ENCODE assay signal across 8 cellular contexts in the genomic region with DNA sequence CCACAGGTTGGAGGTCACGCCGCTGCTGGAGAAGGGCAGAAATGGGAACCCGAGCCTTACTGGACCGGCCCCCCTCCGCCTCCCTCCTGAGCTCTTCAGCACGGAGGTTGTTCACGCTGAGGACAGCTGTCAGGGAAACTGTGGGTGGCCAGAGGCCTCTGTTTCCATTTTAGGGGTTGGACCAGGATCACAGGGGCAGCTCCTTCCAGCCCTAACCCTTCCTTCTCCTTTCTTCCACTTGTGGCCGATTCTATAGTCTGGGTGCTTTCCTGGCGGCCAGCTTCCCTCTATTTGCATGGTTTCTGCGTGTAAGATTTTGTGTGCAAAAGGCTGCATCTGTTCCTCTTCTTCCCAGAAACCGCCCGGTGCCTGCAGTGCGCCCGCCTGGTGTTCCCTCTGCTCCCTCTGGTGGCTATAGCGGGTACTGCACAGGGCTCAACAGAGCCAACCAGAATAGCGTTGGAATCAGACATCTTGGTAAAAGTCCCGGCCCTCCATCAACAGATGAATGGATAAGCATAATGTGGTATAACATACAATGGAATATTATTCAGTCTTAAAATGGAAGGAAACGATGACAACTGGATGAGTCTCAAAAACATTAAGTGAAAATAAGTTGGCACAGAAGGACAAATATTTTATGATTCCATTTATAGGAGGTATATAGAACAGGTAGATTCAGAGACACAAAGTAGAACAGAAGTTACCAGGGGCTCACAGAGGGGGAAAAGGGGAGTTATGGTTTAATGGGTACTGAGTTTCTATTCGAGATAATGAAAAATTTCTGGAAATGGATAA. TPM values are rescaled to one million over a fixed set of nuclear protein-coding genes. Genes with fewer than 3 reads are reported as not detected.
DNase-seq lines count a peak whose midpoint lies in the region; ATAC-seq lines count a peak whose summit lies in the region.

No MANE protein-coding gene starts in this region.

- intact Hi-C loops in left colon (cut with DNase I, micrococcal nuclease) = loop anchor here (2.0 to 5.0 kb wide), 2 partner anchors 117 kb away; no protein-coding TSS in a partner anchor

- no peak overlapping the region for H3K4me3 Mint-ChIP-seq in CD4-positive, CD25-positive, alpha-beta regulatory T cell

- H3K27ac Mint-ChIP-seq in CD4-positive, CD25-positive, alpha-beta regulatory T cell = no peak overlapping the region

- H3K4me1 Mint-ChIP-seq in CD4-positive, CD25-positive, alpha-beta regulatory T cell = peaks cover 4 to 5% (median 4%) of the 10 kb centered on the region in 4 donors

- H3K36me3 Mint-ChIP-seq in CD4-positive, CD25-positive, alpha-beta regulatory T cell = no peaks in the 10 kb centered on the region

- peak; percentile 62 to 69 (median 66) for DNase-seq in CD4-positive, CD25-positive, alpha-beta regulatory T cell
- peak; percentile 59 for DNase-seq in H4 (ENCODE audit: low spot score)
- DNase-seq in NCI-H446 (lab: John Stamatoyannopoulos, UW) = peak; percentile 55 to 85
- DNase-seq in activated CD4-positive, alpha-beta T cell treated with anti-CD3 and anti-CD28 coated beads for 1 hour = peak; percentile 71
- DNase-seq in cerebellum (ENCODE audit: low spot score) = peak; percentile 83
- DNase-seq in left colon = peak; percentile 63 to 92
- DNase-seq in stimulated activated CD4-positive, alpha-beta T cell treated with anti-CD3 and anti-CD28 coated beads, Interleukin-2, amount 100 ng/mL, for 48 hours = peak; percentile 92

- no peaks in the 10 kb centered on the region for H3K36me3 ChIP-seq in CD4-positive, CD25-positive, alpha-beta regulatory T cell (ENCODE audit: control insufficient read depth, insufficient read depth, low read length)

- H3K27ac ChIP-seq in CD4-positive, CD25-positive, alpha-beta regulatory T cell (ENCODE audit: insufficient read depth, low read length, poor library complexity, severe bottlenecking) = no peak overlapping the region

- H3K27me3 Mint-ChIP-seq in CD4-positive, CD25-positive, alpha-beta regulatory T cell = peaks cover 23% of the 10 kb centered on the region

- no peak overlapping the region for H3K4me3 ChIP-seq in CD4-positive, CD25-positive, alpha-beta regulatory T cell (ENCODE audit: low read depth, low read length)

- peaks cover 5% of the 10 kb centered on the region for H3K27me3 ChIP-seq in CD4-positive, CD25-positive, alpha-beta regulatory T cell (ENCODE audit: control insufficient read depth, insufficient read depth, low read length)

- H3K9me3 ChIP-seq in CD4-positive, CD25-positive, alpha-beta regulatory T cell (ENCODE audit: control insufficient read depth in 2 of 2, low read length in 2 of 2) = peaks cover 0 to 4% of the 10 kb centered on the region in 2 experiments

- ATAC-seq in CD4-positive, CD25-positive, alpha-beta regulatory T cell (ENCODE audit: low read depth in 2 of 2) = peak; percentile 85 to 88
- ATAC-seq in left colon (peak; percentile 94), HG03571 (IDR thresholded peaks at IDR 0.05; ENCODE audit: unreplicated experiment) (no peak)

- no peaks in the 10 kb centered on the region for H3K4me1 ChIP-seq in CD4-positive, CD25-positive, alpha-beta regulatory T cell (ENCODE audit: control insufficient read depth, insufficient read depth, low read length, poor library complexity, severe bottlenecking)

- H3K9me3 Mint-ChIP-seq in CD4-positive, CD25-positive, alpha-beta regulatory T cell = no peaks in the 10 kb centered on the region

RNA-seq across cellular contexts. Expression of a gene that starts 8.4 kb away (rescaled TPM):
- total RNA-seq in CD4-positive, CD25-positive, alpha-beta regulatory T cell = not detected
- not detected for polyA plus RNA-seq in CD4-positive, CD25-positive, alpha-beta regulatory T cell
- total RNA-seq in H4 (2014; rRNA removed; shearing (Covaris generic)) = not detected in 2 replicates
- total RNA-seq in cerebellum (0.18 TPM), left colon (not detected)

RNA-seq across cellular contexts. Expression of a gene that starts 39.3 kb away (rescaled TPM):
- total RNA-seq in CD4-positive, CD25-positive, alpha-beta regulatory T cell = not detected
- polyA plus RNA-seq in CD4-positive, CD25-positive, alpha-beta regulatory T cell = not detected
- total RNA-seq in H4 (2014; rRNA removed; shearing (Covaris generic)) = not detected in 2 replicates
- 7.2 TPM for total RNA-seq in cerebellum
- not detected for total RNA-seq in left colon
